ENCODE assay signal across 34 cellular contexts in the genomic region with DNA sequence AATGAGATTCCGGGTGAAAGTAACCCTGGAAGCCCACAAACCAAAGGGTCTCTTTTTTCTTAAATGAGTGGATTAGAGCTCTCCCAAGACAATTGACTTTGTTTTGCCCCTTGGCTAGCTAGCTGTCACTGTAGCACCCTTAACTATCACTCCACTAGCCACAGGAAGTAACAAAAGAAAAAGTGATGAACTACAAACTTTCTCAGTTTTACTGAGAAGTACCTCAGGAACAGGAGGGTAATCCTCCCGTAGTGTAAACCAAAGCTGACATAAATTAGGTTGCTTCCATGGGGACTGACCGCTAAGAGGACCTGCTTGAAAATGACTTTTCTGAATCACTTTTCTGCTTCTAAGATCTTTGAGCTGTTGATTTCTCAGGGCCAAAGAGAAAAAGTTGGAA.
"Had no signal": no experiment of that assay in that cellular context is flagged by ENCODE, and none has a peak within 500 bp of the region (broad histone marks: within the 10 kb centered on the region; RNA-seq: fewer than 3 reads in every experiment).

No MANE protein-coding gene starts in this region.

- DNase-seq: activated B cell treated with CpG ODN at 0.5 μM for 24 hours; activated CD4-positive, alpha-beta memory T cell treated with anti-CD3 and anti-CD28 coated beads, Interleukin-2, amount 10 ng/mL, durations not matched to agents 7 days and 5 days; activated CD4-positive, alpha-beta T cell treated with anti-CD3 and anti-CD28 coated beads for 4 hours; activated CD4-positive, alpha-beta T cell treated with anti-CD3 and anti-CD28 coated beads, Interleukin-2, amount 10 ng/mL, durations not matched to agents 24 days and 14 days; activated CD4-positive, alpha-beta T cell treated with anti-CD3 and anti-CD28 coated beads, Interleukin-2, amount 50 U/mL, for 1 hour; activated CD4-positive, alpha-beta T cell treated with anti-CD3 and anti-CD28 coated beads, Interleukin-2, amount 50 U/mL, for 48 hours; activated CD4-positive, CD25-positive, alpha-beta regulatory T cell treated with anti-CD3 and anti-CD28 coated beads, Interleukin-2, amount 50 U/mL, for 72 hours; activated CD8-positive, alpha-beta memory T cell treated with anti-CD3 and anti-CD28 coated beads for 24 hours; activated CD8-positive, alpha-beta memory T cell treated with anti-CD3 and anti-CD28 coated beads, Interleukin-2, amount 10 ng/mL, durations not matched to agents 7 days and 5 days; activated CD8-positive, alpha-beta memory T cell treated with anti-CD3 and anti-CD28 coated beads, Interleukin-2, amount 50 U/mL, for 48 hours; activated CD8-positive, alpha-beta T cell treated with anti-CD3 and anti-CD28 coated beads, Interleukin-2, amount 10 ng/mL, durations not matched to agents 7 days and 5 days; activated effector memory CD4-positive, alpha-beta T cell treated with Interleukin-2 at 50 U/mL for 16 hours; activated gamma-delta T cell; activated naive CD4-positive, alpha-beta T cell treated with anti-CD3 and anti-CD28 coated beads, Interleukin-2, amount 10 ng/mL, durations not matched to agents 7 days and 5 days; activated naive CD4-positive, alpha-beta T cell treated with Interleukin-2 at 50 U/mL for 16 hours; activated naive CD8-positive, alpha-beta T cell treated with anti-CD3 and anti-CD28 coated beads, Interleukin-2, amount 10 ng/mL, durations not matched to agents 7 days and 5 days; activated naive CD8-positive, alpha-beta T cell treated with anti-CD3 and anti-CD28 coated beads, Interleukin-2, amount 50 U/mL, for 24 hours; activated T-cell treated with anti-CD3 and anti-CD28 coated beads, Interleukin-2, amount 50 U/mL, for 24 hours; activated T-cell treated with anti-CD3 and anti-CD28 coated beads, Interleukin-2, amount 50 U/mL, for 48 hours; amygdala; anterior cingulate cortex; T-helper 1 cell; T-helper 2 cell; T-helper 9 cell had no signal

- H3K36me3 ChIP-seq: ascending aorta, cardiac muscle cell had no signal

- H3K9me3 ChIP-seq: ascending aorta had no signal

- H3K4me3 ChIP-seq: ascending aorta, cardiac muscle cell had no signal

- H3K27ac ChIP-seq: ascending aorta, cardiac muscle cell, VCaP had no signal

- H3K9me3 Mint-ChIP-seq: activated B cell treated with CpG ODN at 0.5 μM for 24 hours; activated CD4-positive, alpha-beta memory T cell treated with anti-CD3 and anti-CD28 coated beads, Interleukin-2, amount 10 ng/mL, durations not matched to agents 7 days and 5 days; activated CD4-positive, alpha-beta T cell treated with anti-CD3 and anti-CD28 coated beads, Interleukin-2, amount 10 ng/mL, durations not matched to agents 24 days and 14 days; activated naive CD4-positive, alpha-beta T cell treated with anti-CD3 and anti-CD28 coated beads, Interleukin-2, amount 10 ng/mL, durations not matched to agents 7 days and 5 days; activated naive CD4-positive, alpha-beta T cell treated with anti-CD3 and anti-CD28 coated beads, Interleukin-2, amount 50 U/mL, for 24 hours; activated naive CD8-positive, alpha-beta T cell treated with anti-CD3 and anti-CD28 coated beads, Interleukin-2, amount 10 ng/mL, durations not matched to agents 7 days and 5 days; activated naive CD8-positive, alpha-beta T cell treated with anti-CD3 and anti-CD28 coated beads, Interleukin-2, amount 50 U/mL, for 24 hours; activated T-cell treated with anti-CD3 and anti-CD28 coated beads, Interleukin-2, amount 50 U/mL, for 24 hours; activated T-helper 2 cell treated with anti-CD3 and anti-CD28 coated beads, Interferon-gamma antibody, Interleukin-2, Interleukin-4, amounts not matched to agents 10 μg/mL and 5 μg/mL and 100 μg/mL, durations not matched to agents 14 hours and 24 hours and 36 hours; brain; central memory CD8-positive, alpha-beta T cell; T-helper 1 cell treated with Interleukin-12 subunit alpha and Interleukin-12 subunit beta and Interleukin-4 antibody, amounts not matched to agents 30 μg/mL and 1 μg/mL, for 36 hours; T-helper 2 cell treated with Interferon-gamma antibody and Interleukin-4, amounts not matched to agents 5 μg/mL and 100 μg/mL, for 36 hours had no signal

- H3K4me1 ChIP-seq: ascending aorta had no signal

- H3K4me3 Mint-ChIP-seq: activated B cell treated with CpG ODN at 0.5 μM for 24 hours; activated CD4-positive, alpha-beta memory T cell treated with anti-CD3 and anti-CD28 coated beads, Interleukin-2, amount 10 ng/mL, durations not matched to agents 7 days and 5 days; activated CD4-positive, alpha-beta T cell treated with anti-CD3 and anti-CD28 coated beads, Interleukin-2, amount 10 ng/mL, durations not matched to agents 24 days and 14 days; activated CD8-positive, alpha-beta memory T cell treated with anti-CD3 and anti-CD28 coated beads, Interleukin-2, amount 10 ng/mL, durations not matched to agents 7 days and 5 days; activated CD8-positive, alpha-beta T cell treated with anti-CD3 and anti-CD28 coated beads, Interleukin-2, amount 10 ng/mL, durations not matched to agents 7 days and 5 days; activated naive CD4-positive, alpha-beta T cell treated with anti-CD3 and anti-CD28 coated beads, Interleukin-2, amount 10 ng/mL, durations not matched to agents 7 days and 5 days; activated naive CD4-positive, alpha-beta T cell treated with anti-CD3 and anti-CD28 coated beads, Interleukin-2, amount 50 U/mL, for 24 hours; activated naive CD8-positive, alpha-beta T cell; activated naive CD8-positive, alpha-beta T cell treated with anti-CD3 and anti-CD28 coated beads, Interleukin-2, amount 10 ng/mL, durations not matched to agents 7 days and 5 days; activated naive CD8-positive, alpha-beta T cell treated with anti-CD3 and anti-CD28 coated beads, Interleukin-2, amount 50 U/mL, for 24 hours; activated T-cell treated with anti-CD3 and anti-CD28 coated beads, Interleukin-2, amount 50 U/mL, for 24 hours; brain; central memory CD8-positive, alpha-beta T cell; T-helper 1 cell treated with Interleukin-12 subunit alpha and Interleukin-12 subunit beta and Interleukin-4 antibody, amounts not matched to agents 30 μg/mL and 1 μg/mL, for 36 hours; T-helper 2 cell treated with Interferon-gamma antibody and Interleukin-4, amounts not matched to agents 5 μg/mL and 100 μg/mL, for 36 hours had no signal

- H3K36me3 Mint-ChIP-seq: activated CD8-positive, alpha-beta memory T cell treated with anti-CD3 and anti-CD28 coated beads, Interleukin-2, amount 10 ng/mL, durations not matched to agents 7 days and 5 days; activated naive CD4-positive, alpha-beta T cell treated with anti-CD3 and anti-CD28 coated beads, Interleukin-2, amount 10 ng/mL, durations not matched to agents 7 days and 5 days; activated naive CD4-positive, alpha-beta T cell treated with anti-CD3 and anti-CD28 coated beads, Interleukin-2, amount 50 U/mL, for 24 hours; activated naive CD8-positive, alpha-beta T cell; activated naive CD8-positive, alpha-beta T cell treated with anti-CD3 and anti-CD28 coated beads, Interleukin-2, amount 10 ng/mL, durations not matched to agents 7 days and 5 days; brain had no signal

- H3K27me3 ChIP-seq: ascending aorta, cardiac muscle cell had no signal

- H3K27me3 Mint-ChIP-seq: activated B cell treated with CpG ODN at 0.5 μM for 24 hours; activated CD4-positive, alpha-beta memory T cell treated with anti-CD3 and anti-CD28 coated beads, Interleukin-2, amount 10 ng/mL, durations not matched to agents 7 days and 5 days; activated naive CD4-positive, alpha-beta T cell treated with anti-CD3 and anti-CD28 coated beads, Interleukin-2, amount 10 ng/mL, durations not matched to agents 7 days and 5 days; activated naive CD4-positive, alpha-beta T cell treated with anti-CD3 and anti-CD28 coated beads, Interleukin-2, amount 50 U/mL, for 24 hours; activated naive CD8-positive, alpha-beta T cell treated with anti-CD3 and anti-CD28 coated beads, Interleukin-2, amount 50 U/mL, for 24 hours; central memory CD8-positive, alpha-beta T cell had no signal

- H3K27ac Mint-ChIP-seq: activated B cell treated with CpG ODN at 0.5 μM for 24 hours; activated CD4-positive, alpha-beta memory T cell treated with anti-CD3 and anti-CD28 coated beads, Interleukin-2, amount 10 ng/mL, durations not matched to agents 7 days and 5 days; activated CD4-positive, alpha-beta T cell treated with anti-CD3 and anti-CD28 coated beads, Interleukin-2, amount 10 ng/mL, durations not matched to agents 24 days and 14 days; activated CD8-positive, alpha-beta memory T cell treated with anti-CD3 and anti-CD28 coated beads, Interleukin-2, amount 10 ng/mL, durations not matched to agents 7 days and 5 days; activated CD8-positive, alpha-beta T cell treated with anti-CD3 and anti-CD28 coated beads, Interleukin-2, amount 10 ng/mL, durations not matched to agents 7 days and 5 days; activated naive CD4-positive, alpha-beta T cell treated with anti-CD3 and anti-CD28 coated beads, Interleukin-2, amount 10 ng/mL, durations not matched to agents 7 days and 5 days; activated naive CD4-positive, alpha-beta T cell treated with anti-CD3 and anti-CD28 coated beads, Interleukin-2, amount 50 U/mL, for 24 hours; activated naive CD8-positive, alpha-beta T cell; activated naive CD8-positive, alpha-beta T cell treated with anti-CD3 and anti-CD28 coated beads, Interleukin-2, amount 10 ng/mL, durations not matched to agents 7 days and 5 days; activated naive CD8-positive, alpha-beta T cell treated with anti-CD3 and anti-CD28 coated beads, Interleukin-2, amount 50 U/mL, for 24 hours; activated T-cell treated with anti-CD3 and anti-CD28 coated beads, Interleukin-2, amount 50 U/mL, for 24 hours; activated T-helper 2 cell treated with anti-CD3 and anti-CD28 coated beads, Interferon-gamma antibody, Interleukin-2, Interleukin-4, amounts not matched to agents 10 μg/mL and 5 μg/mL and 100 μg/mL, durations not matched to agents 14 hours and 24 hours and 36 hours; brain; T-helper 1 cell treated with Interleukin-12 subunit alpha and Interleukin-12 subunit beta and Interleukin-4 antibody, amounts not matched to agents 30 μg/mL and 1 μg/mL, for 36 hours; T-helper 2 cell treated with Interferon-gamma antibody and Interleukin-4, amounts not matched to agents 5 μg/mL and 100 μg/mL, for 36 hours had no signal

- ATAC-seq: activated CD8-positive, alpha-beta memory T cell treated with anti-CD3 and anti-CD28 coated beads, Interleukin-2, amount 10 ng/mL, durations not matched to agents 7 days and 5 days; activated CD8-positive, alpha-beta T cell treated with anti-CD3 and anti-CD28 coated beads, Interleukin-2, amount 10 ng/mL, durations not matched to agents 7 days and 5 days; activated naive CD8-positive, alpha-beta T cell treated with anti-CD3 and anti-CD28 coated beads, Interleukin-2, amount 50 U/mL, for 24 hours had no signal

- H3K4me1 Mint-ChIP-seq: activated B cell treated with CpG ODN at 0.5 μM for 24 hours; activated CD4-positive, alpha-beta memory T cell treated with anti-CD3 and anti-CD28 coated beads, Interleukin-2, amount 10 ng/mL, durations not matched to agents 7 days and 5 days; activated CD4-positive, alpha-beta T cell treated with anti-CD3 and anti-CD28 coated beads, Interleukin-2, amount 10 ng/mL, durations not matched to agents 24 days and 14 days; activated CD8-positive, alpha-beta memory T cell treated with anti-CD3 and anti-CD28 coated beads, Interleukin-2, amount 10 ng/mL, durations not matched to agents 7 days and 5 days; activated naive CD4-positive, alpha-beta T cell treated with anti-CD3 and anti-CD28 coated beads, Interleukin-2, amount 10 ng/mL, durations not matched to agents 7 days and 5 days; activated naive CD4-positive, alpha-beta T cell treated with anti-CD3 and anti-CD28 coated beads, Interleukin-2, amount 50 U/mL, for 24 hours; activated naive CD8-positive, alpha-beta T cell treated with anti-CD3 and anti-CD28 coated beads, Interleukin-2, amount 10 ng/mL, durations not matched to agents 7 days and 5 days; activated naive CD8-positive, alpha-beta T cell treated with anti-CD3 and anti-CD28 coated beads, Interleukin-2, amount 50 U/mL, for 24 hours; central memory CD8-positive, alpha-beta T cell had no signal
